Comparison of ENCODE assay signal across 19 cellular contexts in genomic region chr12:56234746-56235436, GRCh38. TPM values are rescaled to one million over a fixed set of nuclear protein-coding genes. Genes with fewer than 3 reads are reported as not detected.
"Had no signal": no experiment of that assay in that cellular context is flagged by ENCODE, and none has a peak within 500 bp of the region (broad histone marks: within the 10 kb centered on the region; RNA-seq: fewer than 3 reads in every experiment).

No MANE protein-coding gene starts in this region.

- H3K9me3 ChIP-seq: ascending aorta, gastroesophageal sphincter, stomach, thoracic aorta had no signal

- H3K27me3 ChIP-seq: ascending aorta, cardiac muscle cell, gastroesophageal sphincter, hepatocyte, stomach had no signal

- H3K27me3 Mint-ChIP-seq: activated B cell treated with CpG ODN at 0.5 μM for 24 hours; activated CD4-positive, alpha-beta T cell treated with anti-CD3 and anti-CD28 coated beads, Interleukin-2, amount 10 ng/mL, durations not matched to agents 24 days and 14 days; activated naive CD8-positive, alpha-beta T cell treated with anti-CD3 and anti-CD28 coated beads, Interleukin-2, amount 50 U/mL, for 24 hours; naive B cell had no signal

- ATAC-seq: activated naive CD8-positive, alpha-beta T cell treated with anti-CD3 and anti-CD28 coated beads, Interleukin-2, amount 50 U/mL, for 24 hours; gastroesophageal sphincter had no signal

- H3K4me1 ChIP-seq: ascending aorta, gastroesophageal sphincter had no signal

- H3K27ac ChIP-seq: ascending aorta, cardiac muscle cell, gastroesophageal sphincter, hepatocyte, stomach, thoracic aorta had no signal

- H3K4me3 Mint-ChIP-seq: activated B cell treated with CpG ODN at 0.5 μM for 24 hours; activated CD4-positive, alpha-beta T cell treated with anti-CD3 and anti-CD28 coated beads, Interleukin-2, amount 10 ng/mL, durations not matched to agents 24 days and 14 days; activated naive CD8-positive, alpha-beta T cell treated with anti-CD3 and anti-CD28 coated beads, Interleukin-2, amount 50 U/mL, for 24 hours; activated T-helper 1 cell treated with anti-CD3 and anti-CD28 coated beads, Interleukin-12 subunit alpha, Interleukin-12 subunit beta, Interleukin-2, Interleukin-4 antibody, amounts not matched to agents 30 ng/mL and 10 ng/mL and 1 ng/mL, durations not matched to agents 14 hours and 24 hours and 36 hours; mesothelial cell of epicardium; naive B cell had no signal

- H3K4me1 Mint-ChIP-seq: activated CD4-positive, alpha-beta T cell treated with anti-CD3 and anti-CD28 coated beads, Interleukin-2, amount 10 ng/mL, durations not matched to agents 24 days and 14 days; activated naive CD8-positive, alpha-beta T cell treated with anti-CD3 and anti-CD28 coated beads, Interleukin-2, amount 50 U/mL, for 24 hours; mesothelial cell of epicardium had no signal

- H2AFZ ChIP-seq: hepatocyte had no signal

- H3K4me3 ChIP-seq: ascending aorta, cardiac muscle cell, gastroesophageal sphincter, hepatocyte, stomach, thoracic aorta had no signal

- H3K9me3 Mint-ChIP-seq: activated B cell treated with CpG ODN at 0.5 μM for 24 hours; activated CD4-positive, alpha-beta T cell treated with anti-CD3 and anti-CD28 coated beads, Interleukin-2, amount 10 ng/mL, durations not matched to agents 24 days and 14 days; activated naive CD8-positive, alpha-beta T cell treated with anti-CD3 and anti-CD28 coated beads, Interleukin-2, amount 50 U/mL, for 24 hours; activated T-helper 1 cell treated with anti-CD3 and anti-CD28 coated beads, Interleukin-12 subunit alpha, Interleukin-12 subunit beta, Interleukin-2, Interleukin-4 antibody, amounts not matched to agents 30 ng/mL and 10 ng/mL and 1 ng/mL, durations not matched to agents 14 hours and 24 hours and 36 hours; mesothelial cell of epicardium; naive B cell had no signal

- DNase-seq: activated B cell treated with CpG ODN at 0.5 μM for 24 hours; activated CD4-positive, alpha-beta T cell treated with anti-CD3 and anti-CD28 coated beads, Interleukin-2, amount 10 ng/mL, durations not matched to agents 24 days and 14 days; activated naive CD4-positive, alpha-beta T cell treated with Interleukin-2 at 50 U/mL for 16 hours; activated naive CD8-positive, alpha-beta T cell treated with anti-CD3 and anti-CD28 coated beads, Interleukin-2, amount 50 U/mL, for 24 hours; naive B cell; stimulated activated CD4-positive, alpha-beta T cell treated with anti-CD3 and anti-CD28 coated beads, Interleukin-4, amount 100 ng/mL, for 1 hour; stomach; T-helper 2 cell had no signal

- H3K4me2 ChIP-seq: hepatocyte had no signal

- H3K27ac Mint-ChIP-seq: activated B cell treated with CpG ODN at 0.5 μM for 24 hours; activated CD4-positive, alpha-beta T cell treated with anti-CD3 and anti-CD28 coated beads, Interleukin-2, amount 10 ng/mL, durations not matched to agents 24 days and 14 days; activated naive CD8-positive, alpha-beta T cell treated with anti-CD3 and anti-CD28 coated beads, Interleukin-2, amount 50 U/mL, for 24 hours; activated T-helper 1 cell treated with anti-CD3 and anti-CD28 coated beads, Interleukin-12 subunit alpha, Interleukin-12 subunit beta, Interleukin-2, Interleukin-4 antibody, amounts not matched to agents 30 ng/mL and 10 ng/mL and 1 ng/mL, durations not matched to agents 14 hours and 24 hours and 36 hours; mesothelial cell of epicardium had no signal

- H3K36me3 Mint-ChIP-seq: naive B cell had no signal

RNA-seq across cellular contexts. Expression of gene SLC39A5, which starts 5.0 kb away (rescaled TPM):
- total RNA-seq: ascending aorta, cardiac muscle cell, endothelial cell of umbilical vein, lower leg skin, osteocyte, thoracic aorta, urinary bladder had no signal
